8 cellular contexts compared by ENCODE assay signal in genomic region chr14:92563359-92563758, GRCh38.
DNase-seq lines count a peak whose midpoint lies in the region; ATAC-seq lines count a peak whose summit lies in the region.

No MANE protein-coding gene starts in this region.

- ATAC-seq in GM18873 (IDR thresholded peaks at IDR 0.05; ENCODE audit: low FRiP score, unreplicated experiment) = peak; percentile 75
- ATAC-seq in HG02870 (IDR thresholded peaks at IDR 0.05; ENCODE audit: unreplicated experiment) = peak; percentile 94
- ATAC-seq in memory B cell (ENCODE audit: low read depth) = peak; percentile 63

- no peaks in the 10 kb centered on the region for H3K4me1 ChIP-seq in HAP-1

- peaks cover 2% of the 10 kb centered on the region for H3K9me3 Mint-ChIP-seq in memory B cell

- H3K27me3 ChIP-seq in HAP-1 (ENCODE audit: low read depth) = no peaks in the 10 kb centered on the region

- no peak overlapping the region for H3K27ac ChIP-seq in caudate nucleus (ENCODE audit: low read depth, low read length)

- no peak overlapping the region for H3K4me3 Mint-ChIP-seq in memory B cell

- no peak overlapping the region for H3K27ac Mint-ChIP-seq in memory B cell

- H3K4me1 Mint-ChIP-seq in memory B cell = peaks cover 3% of the 10 kb centered on the region

- no peaks in the 10 kb centered on the region for H3K9me3 ChIP-seq in HAP-1

- H3K4me3 ChIP-seq in HAP-1 = no peak overlapping the region

- H3K36me3 ChIP-seq in HAP-1 (replicated peaks) = no peaks in the 10 kb centered on the region

- no peaks in the 10 kb centered on the region for H3K27me3 Mint-ChIP-seq in memory B cell

- peaks cover 23% of the 10 kb centered on the region for H3K36me3 Mint-ChIP-seq in memory B cell

- in situ Hi-C loops in HAP-1 (cut with MboI; ENCODE audit: low sequenced_read_pairs) = no loop called here

- DNase-seq in SKM-1 (lab: John Stamatoyannopoulos, UW; ENCODE audit: unreplicated experiment) (peak; percentile 9), memory B cell (ENCODE audit: low spot score in 2 of 2) (no peak), cortex of kidney (lab: John Stamatoyannopoulos, UW) (no peak), caudate nucleus (lab: John Stamatoyannopoulos, UW) (no peak), NCI-H1105 treated with DMSO at 0.1 percent for 48 hours (lab: John Stamatoyannopoulos, UW) (no peak), HAP-1 (ENCODE audit: low spot score in 2 of 2) (no peak)
